In the genomic region with DNA sequence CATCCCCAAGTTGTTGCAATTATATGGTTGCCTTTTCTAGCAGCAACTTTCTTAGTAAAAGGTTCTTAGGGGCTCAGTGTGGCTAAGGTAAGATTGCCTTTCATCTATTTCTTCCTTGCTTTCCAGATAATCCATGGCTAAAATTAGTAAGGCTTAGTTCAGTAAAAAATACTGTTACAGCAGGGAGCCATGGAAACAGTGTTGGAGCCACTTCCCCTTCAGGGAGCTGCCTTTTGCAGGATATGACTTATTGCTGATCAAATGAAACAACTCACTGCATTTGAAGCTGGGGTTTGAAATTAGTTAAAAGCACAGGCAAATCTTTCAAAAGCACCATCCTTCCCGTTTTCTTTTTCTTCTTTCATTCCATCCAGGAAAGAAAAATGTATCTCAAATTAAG, we compare ENCODE assay signal across 17 cellular contexts.
DNase-seq lines count a peak whose midpoint lies in the region; TF ChIP-seq lines count a peak whose summit lies in the region.
"Had no signal": no experiment of that assay in that cellular context is flagged by ENCODE, and none has a peak within 500 bp of the region (broad histone marks: within the 10 kb centered on the region; RNA-seq: fewer than 3 reads in every experiment).

No MANE protein-coding gene starts in this region.

- H3K79me2 ChIP-seq in mammary epithelial cell (ENCODE audit: insufficient read depth, low read length): no peaks in the 10 kb centered on the region

- H3K9ac ChIP-seq in mammary epithelial cell (ENCODE audit: insufficient read depth, low read length) (no peak overlapping the region), colonic mucosa (ENCODE audit: low read depth in 2 of 2, low read length in 2 of 2) (no peak overlapping the region)

- H3K27ac ChIP-seq in caudate nucleus (ENCODE audit: low read depth, low read length): peak overlapping the region; percentile 58
- H3K27ac ChIP-seq in mammary epithelial cell (ENCODE audit: insufficient read depth, low read depth, low read length): no peak overlapping the region
- no peak overlapping the region for H3K27ac ChIP-seq in esophagus squamous epithelium
- H3K27ac ChIP-seq in colonic mucosa: no peak overlapping the region
- H3K27ac ChIP-seq: C4-2B had no signal

- dilution Hi-C loops in mammary epithelial cell (cut with HindIII; ENCODE audit: low sequenced_read_pairs): no loop called here

- H3K9me3 ChIP-seq in mammary epithelial cell (replicated peaks; ENCODE audit: insufficient read depth, low read length) (no peaks in the 10 kb centered on the region), esophagus squamous epithelium (no peaks in the 10 kb centered on the region), colonic mucosa (no peaks in the 10 kb centered on the region)
- H3K9me3 ChIP-seq: BE2C had no signal

- H3K4me1 ChIP-seq in mammary epithelial cell (ENCODE audit: insufficient read depth, low read length) (no peaks in the 10 kb centered on the region), esophagus squamous epithelium (no peaks in the 10 kb centered on the region), colonic mucosa (no peaks in the 10 kb centered on the region)
- H3K4me1 ChIP-seq: BE2C had no signal

- no peak overlapping the region for H2AFZ ChIP-seq in mammary epithelial cell (ENCODE audit: low read depth, low read length)

- 64% methylated on average over 1 of the region's 1 CpG for WGBS in mammary epithelial cell (ENCODE audit: low coverage, missing lambda C conversion rate)
- WGBS in esophagus squamous epithelium, 2 donors: 39 to 48% methylated on average over 1 of the region's 1 CpG

- H4K20me1 ChIP-seq in mammary epithelial cell (ENCODE audit: insufficient read depth, low read length): no peaks in the 10 kb centered on the region

- no peak for TF ChIP-seq POLR2A in esophagus squamous epithelium (IDR thresholded peaks at IDR 0.05)

- TF ChIP-seq CTCF in mammary epithelial cell (conservative IDR thresholded peaks at IDR 0.05 in 1 of 2, IDR thresholded peaks at IDR 0.05 in 1 of 2; ENCODE audit: extremely low read depth in 1 of 2, insufficient read depth in 1 of 2, low read depth in 1 of 2, low read length in 2 of 2) (no peak), esophagus squamous epithelium (IDR thresholded peaks at IDR 0.05) (no peak), colonic mucosa (IDR thresholded peaks at IDR 0.05) (no peak)

- CTCF ChIA-PET in mammary epithelial cell (lab: Charles Lee; ENCODE audit: low non-redundant PET): no interaction called here

- in situ Hi-C loops in mammary epithelial cell (cut with MboI; ENCODE audit: low sequenced_read_pairs in 2 of 2): no loop called here

- H3K4me2 ChIP-seq in mammary epithelial cell (ENCODE audit: insufficient read depth, low read depth, low read length): no peak overlapping the region

- H3K36me3 ChIP-seq in mammary epithelial cell (ENCODE audit: insufficient read depth, low read length) (no peaks in the 10 kb centered on the region), esophagus squamous epithelium (no peaks in the 10 kb centered on the region), colonic mucosa (no peaks in the 10 kb centered on the region)
- H3K36me3 ChIP-seq: BE2C had no signal

- H3K4me3 ChIP-seq in mammary epithelial cell (replicated peaks in 1 of 3; ENCODE audit: insufficient read depth in 1 of 3, low read depth in 2 of 3, low read length in 3 of 3) (no peak overlapping the region), esophagus squamous epithelium (no peak overlapping the region), colonic mucosa (no peak overlapping the region)

- no peaks in the 10 kb centered on the region for H3K27me3 ChIP-seq in mammary epithelial cell (ENCODE audit: insufficient read depth, low read length)
- no peaks in the 10 kb centered on the region for H3K27me3 ChIP-seq in esophagus squamous epithelium
- no peaks in the 10 kb centered on the region for H3K27me3 ChIP-seq in colonic mucosa
- H3K27me3 ChIP-seq: BE2C had no signal

- no TSS peak for BruUV-seq in mammary epithelial cell (replicated peaks; lab: Mats Ljungman, UMichigan)

- intact Hi-C loops in mammary epithelial cell (cut with micrococcal nuclease): no loop called here
- intact Hi-C loops in esophagus squamous epithelium (cut with DNase I): no loop called here
- intact Hi-C loops in colonic mucosa (cut with DNase I): no loop called here

- peak; percentile 56 for DNase-seq in Ammon's horn (ENCODE audit: low spot score)
- DNase-seq in LHCN-M2 (ENCODE audit: low read depth): peak; percentile 23
- DNase-seq in caudate nucleus (lab: John Stamatoyannopoulos, UW): peak in 6 of 61 donors; percentile 1 to 54 (median 26)
- peak; percentile 30 for DNase-seq in putamen (ENCODE audit: low spot score)
- DNase-seq in mammary epithelial cell: no peak
- no peak for DNase-seq in T-helper 9 cell
- DNase-seq in esophagus squamous epithelium (lab: John Stamatoyannopoulos, UW): no peak
- DNase-seq in colonic mucosa: no peak
- DNase-seq: ACHN; BE2C; CD4-positive, alpha-beta memory T cell; COR-L47; DND-41; GDM1; HCEC 1CT; HFFc6 had no signal

Comparison
In these comparisons a context has a peak if more than half of its experiments do, and no peak if none do; other contexts are left out.
1. DNase-seq: peak in Ammon's horn (single experiment), LHCN-M2 (single experiment) and putamen (single experiment); none in mammary epithelial cell (single experiment), T-helper 9 cell (single experiment), esophagus squamous epithelium (single experiment) and colonic mucosa (single experiment).